In genomic region chr12:49622501-49623141, GRCh38 we compare ENCODE assay signal across 8 cellular contexts. TPM values are rescaled to one million over a fixed set of nuclear protein-coding genes. Genes with fewer than 3 reads are reported as not detected.
A peak's percentile ranks its signal among the peaks of the same experiment; 100 is the strongest.
DNase-seq lines count a peak whose midpoint lies in the region; ATAC-seq and TF ChIP-seq lines count a peak whose summit lies in the region.

No MANE protein-coding gene starts in this region.

- H3K4me3 Mint-ChIP-seq in CD14-positive monocyte: peak overlapping the region; percentile 86 to 94
- H3K4me3 Mint-ChIP-seq in brain: peak overlapping the region; percentile 90 to 94 (median 91)

- H3K9me3 Mint-ChIP-seq in CD14-positive monocyte: peaks cover 0 to 6% (median 2%) of the 10 kb centered on the region in 7 donors
- H3K9me3 Mint-ChIP-seq in brain: peaks cover 0 to 3% (median 0%) of the 10 kb centered on the region in 5 experiments

- peak; percentile 7 for ATAC-seq in GM19372 (IDR thresholded peaks at IDR 0.05; ENCODE audit: low read depth, unreplicated experiment)
- ATAC-seq in HG03469 (IDR thresholded peaks at IDR 0.05; ENCODE audit: unreplicated experiment): peak; percentile 21

- intact Hi-C loops in CD14-positive monocyte (cut with micrococcal nuclease): no loop called here

- H3K36me3 Mint-ChIP-seq in CD14-positive monocyte (no peaks in the 10 kb centered on the region), brain (no peaks in the 10 kb centered on the region)

- H3K4me1 Mint-ChIP-seq in CD14-positive monocyte (peaks cover 26% of the 10 kb centered on the region), brain (peaks cover 39% of the 10 kb centered on the region)

- H3K27ac Mint-ChIP-seq in CD14-positive monocyte (peak overlapping the region in 6 of 7 donors; percentile 30 to 81 (median 52)), brain (peak overlapping the region; percentile 79 to 95 (median 90))

- no peak for DNase-seq in CD14-positive monocyte (ENCODE audit: low spot score)
- DNase-seq in SW480 (ENCODE audit: low spot score): peak; percentile 38
- DNase-seq in islet precursor cell: peak; percentile 76
- peak; percentile 60 for DNase-seq in stimulated activated CD4-positive, alpha-beta T cell treated with anti-CD3 and anti-CD28 coated beads, Interleukin-1b, Interleukin-23, amount 100 ng/mL, for 48 hours
- DNase-seq in NCI-H1048 (lab: John Stamatoyannopoulos, UW): no peak

- TF ChIP-seq CTCF in CD14-positive monocyte (IDR thresholded peaks at IDR 0.05) (no peak), brain (conservative IDR thresholded peaks at IDR 0.05) (no peak)

- H3K27me3 Mint-ChIP-seq in CD14-positive monocyte (ENCODE audit: low read depth in 3 of 3) (peaks cover 41 to 59% (median 53%) of the 10 kb centered on the region in 3 donors), brain (peaks cover 16% of the 10 kb centered on the region)

RNA-seq across cellular contexts. Expression of gene PRPF40B, which starts 0.7 kb away (rescaled TPM):
- under 1 TPM; 0.14 to 0.57 TPM for polyA plus RNA-seq in CD14-positive monocyte
- 15.9 TPM for polyA plus RNA-seq in brain (ENCODE audit: insufficient read depth, low read depth, low replicate concordance)

RNA-seq across cellular contexts. Expression of gene FAM186B, which starts 17.2 kb away (rescaled TPM):
- polyA plus RNA-seq in CD14-positive monocyte (not detected), brain (ENCODE audit: insufficient read depth, low read depth, low replicate concordance) (0.15 TPM)

RNA-seq across cellular contexts. Expression of gene MCRS1, which starts 54.7 kb away (rescaled TPM):
- polyA plus RNA-seq in CD14-positive monocyte (10 to 100 TPM; 50.3 to 52.3 TPM), brain (ENCODE audit: insufficient read depth, low read depth, low replicate concordance) (79.7 TPM)

Comparison
In these comparisons a context has a peak if more than half of its experiments do, and no peak if none do; other contexts are left out.
1. DNase-seq: peak in SW480 (single experiment), islet precursor cell (single experiment) and stimulated activated CD4-positive, alpha-beta T cell treated with anti-CD3 and anti-CD28 coated beads, Interleukin-1b, Interleukin-23, amount 100 ng/mL, for 48 hours (single experiment); none in CD14-positive monocyte (single experiment) and NCI-H1048 (single experiment).
2. RNA of gene PRPF40B, which starts 0.7 kb away (polyA plus RNA-seq): 15.9 TPM in brain (single experiment); 0.14 to 0.57 TPM in CD14-positive monocyte; every median in the first group is over 10 times any median in the second.